ENCODE assay signal across 11 cellular contexts in the genomic region with DNA sequence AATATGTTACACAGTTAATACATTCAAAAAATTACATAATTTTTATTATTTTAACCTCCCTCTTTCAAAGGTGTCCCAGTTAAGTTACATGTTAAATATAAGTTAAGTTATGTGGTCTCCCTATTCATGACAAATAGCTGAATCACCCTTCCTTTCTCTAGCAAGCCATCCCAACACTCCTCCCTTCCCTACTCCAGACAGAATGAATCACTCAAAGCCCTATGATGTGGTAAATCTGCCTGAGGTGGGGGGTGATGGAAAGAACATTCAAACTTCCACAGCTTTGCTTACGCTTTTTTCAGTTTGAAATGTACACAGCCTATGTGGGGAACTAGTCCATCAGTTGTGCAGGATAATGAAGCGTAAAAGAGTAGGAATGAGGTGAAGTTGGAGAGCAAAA.
DNase-seq lines count a peak whose midpoint lies in the region; ATAC-seq, FAIRE-seq and TF ChIP-seq lines count a peak whose summit lies in the region.
"Had no signal": no experiment of that assay in that cellular context is flagged by ENCODE, and none has a peak within 500 bp of the region (broad histone marks: within the 10 kb centered on the region; RNA-seq: fewer than 3 reads in every experiment).

No MANE protein-coding gene starts in this region.

- POLR2A ChIA-PET in PC-9 (lab: Charles Lee; ENCODE audit: unreplicated experiment): interaction anchor here (0.6 kb wide), 1 partner anchor 856 kb away, joined by 3 read pairs; a partner anchor contains a TSS
- POLR2A ChIA-PET in endothelial cell of umbilical vein (lab: Charles Lee): no interaction called here

- CTCF ChIA-PET in PC-9 (lab: Charles Lee) (interaction anchor here (0.5 to 0.6 kb wide), 2 partner anchors 100 to 331 kb away, joined by 3 to 4 read pairs; no protein-coding TSS in a partner anchor), endothelial cell of umbilical vein (lab: Charles Lee) (interaction anchor here (0.6 to 1.9 kb wide), 9 partner anchors 14 to 310 kb away, joined by 3 to 7 read pairs (median 4); a partner anchor contains a TSS)

- peak overlapping the region; percentile 46 for H3K4me2 ChIP-seq in PC-9
- peak overlapping the region; percentile 49 for H3K4me2 ChIP-seq in endothelial cell of umbilical vein (ENCODE audit: insufficient read depth, low read length)

- TF ChIP-seq POLR2A in endothelial cell of umbilical vein (IDR thresholded peaks at IDR 0.05; ENCODE audit: low read depth, low read length): no peak

- peak; percentile 93 for FAIRE-seq in endothelial cell of umbilical vein (lab: Jason Lieb, UNC)

- no peaks in the 10 kb centered on the region for H3K79me2 ChIP-seq in PC-9 (ENCODE audit: low read depth)
- H3K79me2 ChIP-seq in endothelial cell of umbilical vein (ENCODE audit: control insufficient read depth, insufficient read depth, low read length): no peaks in the 10 kb centered on the region

- no peaks in the 10 kb centered on the region for H3K9me1 ChIP-seq in endothelial cell of umbilical vein (replicated peaks; ENCODE audit: control insufficient read depth, extremely low read depth, insufficient read depth, low read length)

- H3K4me1 ChIP-seq in PC-9 (replicated peaks; ENCODE audit: insufficient read depth) (peaks cover 31% of the 10 kb centered on the region), endothelial cell of umbilical vein (ENCODE audit: control insufficient read depth, extremely low read depth, insufficient read depth, low read length) (peaks cover 27% of the 10 kb centered on the region)
- H3K4me1 ChIP-seq: spleen had no signal

- in situ Hi-C loops in KBM-7 (cut with MboI; ENCODE audit: low pct_unique_long_range_greater_than_20kb, low sequenced_read_pairs): no loop called here

- ATAC-seq in HG03159 (IDR thresholded peaks at IDR 0.05; ENCODE audit: unreplicated experiment): no peak

- intact Hi-C loops in PC-9 (cut with micrococcal nuclease; ENCODE audit: unreplicated experiment): no loop called here
- intact Hi-C loops in endothelial cell of umbilical vein (cut with micrococcal nuclease): loop anchor here (2.0 to 5.0 kb wide), 2 partner anchors 167 to 328 kb away; a partner anchor contains a TSS

- BruUV-seq in PC-9 (replicated peaks; lab: Mats Ljungman, UMichigan): no TSS peak
- no TSS peak for BruUV-seq in endothelial cell of umbilical vein (replicated peaks; lab: Mats Ljungman, UMichigan)

- no peak overlapping the region for H3K9ac ChIP-seq in endothelial cell of umbilical vein (replicated peaks; ENCODE audit: extremely low read depth, insufficient read depth, low read length)

- no peaks in the 10 kb centered on the region for H4K20me1 ChIP-seq in PC-9 (ENCODE audit: insufficient read depth)
- no peaks in the 10 kb centered on the region for H4K20me1 ChIP-seq in endothelial cell of umbilical vein (replicated peaks; ENCODE audit: control insufficient read depth, extremely low read depth, insufficient read depth, low read length)

- H2AFZ ChIP-seq in PC-9 (no peak overlapping the region), endothelial cell of umbilical vein (ENCODE audit: low read depth, low read length) (peak overlapping the region; percentile 41)

- no peak overlapping the region for H3K4me3 ChIP-seq in PC-9
- H3K4me3 ChIP-seq in endothelial cell of umbilical vein (replicated peaks in 1 of 3; ENCODE audit: insufficient read depth in 1 of 3, low read depth in 1 of 3, low read length in 3 of 3): no peak overlapping the region
- H3K4me3 ChIP-seq: lung, spleen had no signal

- H3K9me3 ChIP-seq in PC-9 (ENCODE audit: insufficient read depth, low read depth) (0 out of 2 replicates have a peak, but pooled peaks cover 7% of the 10 kb centered on the region), endothelial cell of umbilical vein (replicated peaks; ENCODE audit: control insufficient read depth, insufficient read depth, low read length) (no peaks in the 10 kb centered on the region)
- H3K9me3 ChIP-seq: spleen had no signal

- peak; percentile 71 for DNase-seq in GM04504 (ENCODE audit: low read depth)
- peak; percentile 10 to 67 for DNase-seq in PC-9
- DNase-seq in endothelial cell of umbilical vein (ENCODE audit: low read depth, low spot score): peak; percentile 88
- peak; percentile 97 for DNase-seq in non-pigmented ciliary epithelial cell (ENCODE audit: low read depth)
- DNase-seq in NCI-H1694 treated with DMSO at 0.1 percent for 48 hours (lab: John Stamatoyannopoulos, UW): no peak
- DNase-seq in KBM-7: no peak
- no peak for DNase-seq in NCI-H1417 (lab: John Stamatoyannopoulos, UW)
- DNase-seq: NCI-H2029, spleen had no signal

- dilution Hi-C loops in endothelial cell of umbilical vein (cut with MboI; ENCODE audit: extremely low pct_ligation_motif_present, low sequenced_read_pairs): no loop called here

- no peak for TF ChIP-seq CTCF in PC-9 (conservative IDR thresholded peaks at IDR 0.05)
- TF ChIP-seq CTCF in endothelial cell of umbilical vein (IDR thresholded peaks at IDR 0.05; ENCODE audit: extremely low read depth in 1 of 2, insufficient read depth in 1 of 2, low read depth in 1 of 2, low read length in 2 of 2): no peak

- no peaks in the 10 kb centered on the region for H3K36me3 ChIP-seq in PC-9 (ENCODE audit: low read depth)
- H3K36me3 ChIP-seq in endothelial cell of umbilical vein (ENCODE audit: control insufficient read depth in 2 of 2, extremely low read depth in 1 of 2, insufficient read depth in 2 of 2, low read length in 2 of 2): no peaks in the 10 kb centered on the region
- H3K36me3 ChIP-seq: spleen had no signal

- 0 out of 2 replicates have a peak, but pooled peaks cover 8% of the 10 kb centered on the region for H3F3A ChIP-seq in PC-9 (ENCODE audit: insufficient read depth, low read depth)

- H3K27me3 ChIP-seq in PC-9 (ENCODE audit: insufficient read depth, low read depth) (no peaks in the 10 kb centered on the region), endothelial cell of umbilical vein (ENCODE audit: control insufficient read depth in 2 of 2, insufficient read depth in 2 of 2, low read length in 2 of 2) (no peaks in the 10 kb centered on the region)
- H3K27me3 ChIP-seq: spleen had no signal

- H3K27ac ChIP-seq in PC-9 (peak overlapping the region; percentile 53), endothelial cell of umbilical vein (ENCODE audit: insufficient read depth, low read depth, low read length) (no peak overlapping the region)
- H3K27ac ChIP-seq: spleen had no signal

- H3K9me2 ChIP-seq in PC-9 (ENCODE audit: insufficient read depth): no peaks in the 10 kb centered on the region

TF ChIP-seq in endothelial cell of umbilical vein, 7 proteins besides CTCF, POLR2A, EP300 and RAD21:
- TF ChIP-seq JUN (IDR thresholded peaks at IDR 0.05; ENCODE audit: borderline replicate concordance, insufficient read depth, insufficient read length, low read depth) (peak; percentile 82), GATA2 (IDR thresholded peaks at IDR 0.05; ENCODE audit: insufficient read depth, insufficient read length, low read depth, low read length) (no peak), FOS (IDR thresholded peaks at IDR 0.05; ENCODE audit: borderline replicate concordance, insufficient read depth, low read length) (peak; percentile 99), EZH2 (IDR thresholded peaks at IDR 0.05; ENCODE audit: borderline replicate concordance, low read depth, low read length, severe bottlenecking) (no peak), MYC (IDR thresholded peaks at IDR 0.05; ENCODE audit: low read depth, low read length) (no peak), POLR2AphosphoS5 (IDR thresholded peaks at IDR 0.05; ENCODE audit: insufficient read depth, low read depth, low read length) (peak; percentile 49)
- TF ChIP-seq, protein P1, sequence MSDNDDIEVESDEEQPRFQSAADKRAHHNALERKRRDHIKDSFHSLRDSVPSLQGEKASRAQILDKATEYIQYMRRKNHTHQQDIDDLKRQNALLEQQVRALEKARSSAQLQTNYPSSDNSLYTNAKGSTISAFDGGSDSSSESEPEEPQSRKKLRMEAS (IDR thresholded peaks at IDR 0.05; ENCODE audit: insufficient read depth, insufficient read length): no peak

Comparison
In these comparisons a context has a peak if more than half of its experiments do, and no peak if none do; other contexts are left out.
1. DNase-seq: peak in GM04504 (single experiment), PC-9 (2 of 2), endothelial cell of umbilical vein (single experiment) and non-pigmented ciliary epithelial cell (single experiment); none in NCI-H1694 treated with DMSO at 0.1 percent for 48 hours (single experiment), KBM-7 (single experiment) and NCI-H1417 (0 of 3).